23 cellular contexts compared by ENCODE assay signal in the genomic region with DNA sequence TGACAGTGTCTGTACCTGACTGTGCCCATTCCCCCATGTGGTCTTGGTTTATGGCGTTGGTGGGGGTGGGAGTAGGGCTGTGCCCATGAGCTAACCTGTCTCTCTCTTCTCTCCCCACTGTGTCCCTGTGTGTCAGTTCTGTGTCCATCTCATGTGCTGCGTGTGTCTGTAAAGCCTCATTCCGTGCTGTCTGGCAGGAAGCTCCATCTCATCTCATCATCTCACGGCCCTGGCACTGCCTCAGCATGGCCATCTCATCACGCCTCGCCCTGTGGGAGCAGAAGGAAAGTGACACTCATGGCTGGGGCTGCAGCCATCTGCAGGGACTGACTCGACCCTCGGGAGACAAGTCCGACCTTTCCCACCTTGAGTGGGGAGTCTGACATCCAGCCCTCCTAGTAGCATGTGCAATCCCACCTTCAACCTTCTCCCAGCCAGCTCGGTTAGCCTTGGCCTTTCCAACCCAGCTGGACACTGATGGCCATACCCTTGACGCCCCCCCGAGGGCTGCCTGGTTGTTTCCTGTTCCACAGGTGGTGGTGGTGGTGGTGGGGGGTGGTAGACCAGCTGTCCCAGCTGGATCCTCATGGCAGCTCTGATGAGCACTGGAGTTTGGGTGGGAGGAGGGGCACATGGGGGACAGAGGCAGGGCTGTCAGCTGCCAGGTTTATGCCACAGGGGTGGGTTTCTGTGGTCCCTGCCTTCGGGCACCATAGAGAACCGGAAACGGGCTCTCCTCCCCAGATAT. TPM values are rescaled to one million over a fixed set of nuclear protein-coding genes. Genes with fewer than 3 reads are reported as not detected.
DNase-seq lines count a peak whose midpoint lies in the region; ATAC-seq, FAIRE-seq and TF ChIP-seq lines count a peak whose summit lies in the region.
"Had no signal": no experiment of that assay in that cellular context is flagged by ENCODE, and none has a peak within 500 bp of the region (broad histone marks: within the 10 kb centered on the region; RNA-seq: fewer than 3 reads in every experiment).

No MANE protein-coding gene starts in this region.

- no peaks in the 10 kb centered on the region for H4K20me1 ChIP-seq in mammary epithelial cell (ENCODE audit: insufficient read depth, low read length)
- H4K20me1 ChIP-seq in endothelial cell of umbilical vein (replicated peaks; ENCODE audit: control insufficient read depth, extremely low read depth, insufficient read depth, low read length) = no peaks in the 10 kb centered on the region

- H3K4ac ChIP-seq in mesenchymal stem cell (ENCODE audit: low read depth in 1 of 2, low read length in 2 of 2) = no peak overlapping the region

- H3K27me3 ChIP-seq in mammary epithelial cell (ENCODE audit: insufficient read depth, low read length) (no peaks in the 10 kb centered on the region), endothelial cell of umbilical vein (ENCODE audit: control insufficient read depth in 2 of 2, insufficient read depth in 2 of 2, low read length in 2 of 2) (no peaks in the 10 kb centered on the region), mesenchymal stem cell (ENCODE audit: control insufficient read depth in 1 of 2, insufficient read depth in 1 of 2, low read length in 2 of 2) (no peaks in the 10 kb centered on the region)
- H3K27me3 ChIP-seq in CD8-positive, alpha-beta memory T cell (ENCODE audit: insufficient read depth, low read length, poor library complexity, severe bottlenecking) = no peaks in the 10 kb centered on the region

- H3K79me2 ChIP-seq in mammary epithelial cell (ENCODE audit: insufficient read depth, low read length) (no peaks in the 10 kb centered on the region), endothelial cell of umbilical vein (ENCODE audit: control insufficient read depth, insufficient read depth, low read length) (no peaks in the 10 kb centered on the region)

- TF ChIP-seq POLR2A in endothelial cell of umbilical vein (IDR thresholded peaks at IDR 0.05; ENCODE audit: low read depth, low read length) = no peak

- no peaks in the 10 kb centered on the region for H3K9me1 ChIP-seq in endothelial cell of umbilical vein (replicated peaks; ENCODE audit: control insufficient read depth, extremely low read depth, insufficient read depth, low read length)

- CTCF ChIA-PET in MCF 10A (lab: Yijun Ruan, JAX) (interaction anchor here (0.6 to 3.0 kb wide), 7 partner anchors 12 to 525 kb away, joined by 3 to 15 read pairs (median 3); no protein-coding TSS in a partner anchor), mammary epithelial cell (lab: Charles Lee; ENCODE audit: low non-redundant PET) (no interaction called here), endothelial cell of umbilical vein (lab: Charles Lee) (interaction anchor here (0.7 to 3.5 kb wide), 4 partner anchors 9 to 298 kb away, joined by 3 to 39 read pairs (median 6); no protein-coding TSS in a partner anchor)
- CTCF ChIA-PET in CD8-positive, alpha-beta memory T cell (lab: Charles Lee) = no interaction called here

- no peak overlapping the region for H2BK120ac ChIP-seq in mesenchymal stem cell (ENCODE audit: low read depth, low read length)

- 94% methylated on average over 9 of the region's 15 CpGs for WGBS in mammary epithelial cell (ENCODE audit: low coverage, missing lambda C conversion rate)
- 79% methylated on average over 12 of the region's 15 CpGs for WGBS in mesenchymal stem cell

- H2BK15ac ChIP-seq in mesenchymal stem cell (ENCODE audit: low read depth, poor library complexity, severe bottlenecking) = no peak overlapping the region

- intact Hi-C loops in MCF 10A (cut with micrococcal nuclease) = loop anchor here (2.0 kb wide), 1 partner anchor 14 kb away; no protein-coding TSS in a partner anchor
- intact Hi-C loops in mammary epithelial cell (cut with micrococcal nuclease) = no loop called here
- intact Hi-C loops in endothelial cell of umbilical vein (cut with micrococcal nuclease) = loop anchor here (5.0 kb wide), 1 partner anchor 59 kb away; no protein-coding TSS in a partner anchor

- dilution Hi-C loops in mammary epithelial cell (cut with HindIII; ENCODE audit: low sequenced_read_pairs) = no loop called here
- dilution Hi-C loops in endothelial cell of umbilical vein (cut with MboI; ENCODE audit: extremely low pct_ligation_motif_present, low sequenced_read_pairs) = no loop called here

- H3K23ac ChIP-seq in mesenchymal stem cell (ENCODE audit: low read length in 2 of 2) = no peak overlapping the region

- H3K14ac ChIP-seq in mesenchymal stem cell (ENCODE audit: low read length in 2 of 2) = no peak overlapping the region

- peak overlapping the region; percentile 15 to 23 for H3K18ac ChIP-seq in mesenchymal stem cell (ENCODE audit: low read depth in 1 of 2, low read length in 2 of 2)

- peaks cover 27% of the 10 kb centered on the region for H3K4me1 Mint-ChIP-seq in MCF 10A (ENCODE audit: insufficient read depth, unreplicated experiment)
- H3K4me1 Mint-ChIP-seq in CD8-positive, alpha-beta memory T cell = no peaks in the 10 kb centered on the region
- H3K4me1 Mint-ChIP-seq in activated T-cell treated with anti-CD3 and anti-CD28 coated beads, Interleukin-2, amount 50 U/mL, for 24 hours (ENCODE audit: low read depth) = no peaks in the 10 kb centered on the region
- H3K4me1 Mint-ChIP-seq: central memory CD8-positive, alpha-beta T cell; neural crest cell had no signal

- peak overlapping the region in 1 of 2 experiments; percentile 1 for H2BK12ac ChIP-seq in mesenchymal stem cell (ENCODE audit: low read length in 2 of 2)

- no peak overlapping the region for H3K27ac ChIP-seq in mammary epithelial cell (ENCODE audit: insufficient read depth, low read depth, low read length)
- peak overlapping the region; percentile 2 for H3K27ac ChIP-seq in endothelial cell of umbilical vein (ENCODE audit: insufficient read depth, low read depth, low read length)
- no peak overlapping the region for H3K27ac ChIP-seq in mesenchymal stem cell (ENCODE audit: low read length, poor library complexity, severe bottlenecking)
- no peak overlapping the region for H3K27ac ChIP-seq in CD8-positive, alpha-beta memory T cell (ENCODE audit: low read depth, low read length)
- H3K27ac ChIP-seq: C4-2B, gastroesophageal sphincter had no signal

- peak overlapping the region; percentile 19 for H2AK5ac ChIP-seq in mesenchymal stem cell (ENCODE audit: low read length, severe bottlenecking)

- no peaks in the 10 kb centered on the region for H3K27me3 Mint-ChIP-seq in MCF 10A (ENCODE audit: insufficient read depth, unreplicated experiment)
- peaks cover 8 to 18% of the 10 kb centered on the region in 2 donors for H3K27me3 Mint-ChIP-seq in CD8-positive, alpha-beta memory T cell
- H3K27me3 Mint-ChIP-seq in activated T-cell treated with anti-CD3 and anti-CD28 coated beads, Interleukin-2, amount 50 U/mL, for 24 hours = no peaks in the 10 kb centered on the region
- H3K27me3 Mint-ChIP-seq: activated CD4-positive, alpha-beta T cell treated with anti-CD3 and anti-CD28 coated beads, Interleukin-2, amount 10 ng/mL, durations not matched to agents 7 days and 5 days had no signal

- FAIRE-seq in endothelial cell of umbilical vein (lab: Jason Lieb, UNC) = no peak
- FAIRE-seq: GM12878, GM19239 had no signal

- no peak overlapping the region for H3K4me3 Mint-ChIP-seq in MCF 10A (ENCODE audit: unreplicated experiment)
- H3K4me3 Mint-ChIP-seq in CD8-positive, alpha-beta memory T cell = no peak overlapping the region
- no peak overlapping the region for H3K4me3 Mint-ChIP-seq in activated T-cell treated with anti-CD3 and anti-CD28 coated beads, Interleukin-2, amount 50 U/mL, for 24 hours
- H3K4me3 Mint-ChIP-seq: activated CD4-positive, alpha-beta T cell treated with anti-CD3 and anti-CD28 coated beads, Interleukin-2, amount 10 ng/mL, durations not matched to agents 7 days and 5 days; central memory CD8-positive, alpha-beta T cell; neural crest cell had no signal

- H3K4me1 ChIP-seq in mammary epithelial cell (ENCODE audit: insufficient read depth, low read length) (peaks cover 10% of the 10 kb centered on the region), endothelial cell of umbilical vein (ENCODE audit: control insufficient read depth, extremely low read depth, insufficient read depth, low read length) (peaks cover 19% of the 10 kb centered on the region), mesenchymal stem cell (ENCODE audit: control insufficient read depth, insufficient read depth, low read depth, low read length) (peaks cover 7% of the 10 kb centered on the region)
- no peaks in the 10 kb centered on the region for H3K4me1 ChIP-seq in CD8-positive, alpha-beta memory T cell (ENCODE audit: insufficient read depth, low read length)
- H3K4me1 ChIP-seq: gastroesophageal sphincter had no signal

- no peaks in the 10 kb centered on the region for H3K36me3 Mint-ChIP-seq in MCF 10A (ENCODE audit: insufficient read depth, unreplicated experiment)
- no peaks in the 10 kb centered on the region for H3K36me3 Mint-ChIP-seq in CD8-positive, alpha-beta memory T cell
- H3K36me3 Mint-ChIP-seq in activated T-cell treated with anti-CD3 and anti-CD28 coated beads, Interleukin-2, amount 50 U/mL, for 24 hours (ENCODE audit: low read depth) = no peaks in the 10 kb centered on the region

- H3K4me2 ChIP-seq in mammary epithelial cell (ENCODE audit: insufficient read depth, low read depth, low read length) = no peak overlapping the region
- no peak overlapping the region for H3K4me2 ChIP-seq in endothelial cell of umbilical vein (ENCODE audit: insufficient read depth, low read length)
- no peak overlapping the region for H3K4me2 ChIP-seq in mesenchymal stem cell (ENCODE audit: low read length, poor library complexity, severe bottlenecking)

- no peaks in the 10 kb centered on the region for H3K79me1 ChIP-seq in mesenchymal stem cell (replicated peaks; ENCODE audit: low read length, poor library complexity, severe bottlenecking)

- no peak overlapping the region for H2AFZ ChIP-seq in mammary epithelial cell (ENCODE audit: low read depth, low read length)
- no peak overlapping the region for H2AFZ ChIP-seq in endothelial cell of umbilical vein (ENCODE audit: low read depth, low read length)
- H2AFZ ChIP-seq in mesenchymal stem cell (ENCODE audit: low read depth, low read length) = no peak overlapping the region

- ATAC-seq in GM18868 (IDR thresholded peaks at IDR 0.05; ENCODE audit: unreplicated experiment) = no peak
- ATAC-seq: gastroesophageal sphincter, GM12878 had no signal

- POLR2A ChIA-PET in MCF 10A (lab: Yijun Ruan, JAX) (interaction anchor here (0.8 kb wide), 1 partner anchor 11 kb away, joined by 3 read pairs; no protein-coding TSS in a partner anchor), endothelial cell of umbilical vein (lab: Charles Lee) (no interaction called here)
- POLR2A ChIA-PET in CD8-positive, alpha-beta memory T cell (lab: Charles Lee) = no interaction called here

- no peak for TF ChIP-seq CTCF in MCF 10A (IDR thresholded peaks at IDR 0.05; ENCODE audit: unreplicated experiment)
- TF ChIP-seq CTCF in mammary epithelial cell (conservative IDR thresholded peaks at IDR 0.05 in 1 of 2, IDR thresholded peaks at IDR 0.05 in 1 of 2; ENCODE audit: extremely low read depth in 1 of 2, insufficient read depth in 1 of 2, low read depth in 1 of 2, low read length in 2 of 2) = no peak
- no peak for TF ChIP-seq CTCF in endothelial cell of umbilical vein (IDR thresholded peaks at IDR 0.05; ENCODE audit: extremely low read depth in 1 of 2, insufficient read depth in 1 of 2, low read depth in 1 of 2, low read length in 2 of 2)
- TF ChIP-seq CTCF in GM10266 (IDR thresholded peaks at IDR 0.05; ENCODE audit: control insufficient read depth, insufficient read depth, low read depth, missing control alignments) = no peak

- H3K9me3 ChIP-seq in mammary epithelial cell (replicated peaks; ENCODE audit: insufficient read depth, low read length) = peaks cover 4% of the 10 kb centered on the region
- H3K9me3 ChIP-seq in endothelial cell of umbilical vein (replicated peaks; ENCODE audit: control insufficient read depth, insufficient read depth, low read length) = no peaks in the 10 kb centered on the region
- H3K9me3 ChIP-seq in mesenchymal stem cell (ENCODE audit: control insufficient read depth, low read length) = peaks cover 4% of the 10 kb centered on the region
- no peaks in the 10 kb centered on the region for H3K9me3 ChIP-seq in CD8-positive, alpha-beta memory T cell (ENCODE audit: low read length)

- H3K36me3 ChIP-seq in mammary epithelial cell (ENCODE audit: insufficient read depth, low read length) (no peaks in the 10 kb centered on the region), endothelial cell of umbilical vein (ENCODE audit: control insufficient read depth in 2 of 2, extremely low read depth in 1 of 2, insufficient read depth in 2 of 2, low read length in 2 of 2) (no peaks in the 10 kb centered on the region), mesenchymal stem cell (ENCODE audit: control insufficient read depth in 1 of 2, insufficient read depth in 2 of 2, low read depth in 1 of 2, low read length in 2 of 2) (no peaks in the 10 kb centered on the region)
- no peaks in the 10 kb centered on the region for H3K36me3 ChIP-seq in CD8-positive, alpha-beta memory T cell (ENCODE audit: insufficient read depth, low read length)
- H3K36me3 ChIP-seq: gastroesophageal sphincter had no signal

- no TSS peak for BruUV-seq in MCF 10A (replicated peaks; lab: Mats Ljungman, UMichigan)
- no TSS peak for BruUV-seq in mammary epithelial cell (replicated peaks; lab: Mats Ljungman, UMichigan)
- BruUV-seq in endothelial cell of umbilical vein (replicated peaks; lab: Mats Ljungman, UMichigan) = no TSS peak

- H3K9ac ChIP-seq in mammary epithelial cell (ENCODE audit: insufficient read depth, low read length) (no peak overlapping the region), endothelial cell of umbilical vein (replicated peaks; ENCODE audit: extremely low read depth, insufficient read depth, low read length) (no peak overlapping the region), mesenchymal stem cell (ENCODE audit: low read length) (no peak overlapping the region)

- H3K4me3 ChIP-seq in mammary epithelial cell (replicated peaks in 1 of 3; ENCODE audit: insufficient read depth in 1 of 3, low read depth in 2 of 3, low read length in 3 of 3) (no peak overlapping the region), endothelial cell of umbilical vein (replicated peaks in 1 of 3; ENCODE audit: insufficient read depth in 1 of 3, low read depth in 1 of 3, low read length in 3 of 3) (no peak overlapping the region), mesenchymal stem cell (ENCODE audit: insufficient read depth in 1 of 2, low read depth in 1 of 2, low read length in 2 of 2) (no peak overlapping the region)
- H3K4me3 ChIP-seq in CD8-positive, alpha-beta memory T cell (ENCODE audit: low read length) = no peak overlapping the region
- H3K4me3 ChIP-seq: gastroesophageal sphincter, GM12878 had no signal

- H2BK5ac ChIP-seq in mesenchymal stem cell (ENCODE audit: low read depth, low read length, poor library complexity, severe bottlenecking) = no peak overlapping the region

- in situ Hi-C loops in mammary epithelial cell (cut with MboI; ENCODE audit: low sequenced_read_pairs in 2 of 2) = no loop called here

- DNase-seq in MCF 10A (ENCODE audit: unreplicated experiment) = no peak
- DNase-seq in mammary epithelial cell = no peak
- no peak for DNase-seq in endothelial cell of umbilical vein (ENCODE audit: low read depth, low spot score)
- DNase-seq in mesenchymal stem cell = no peak
- no peak for DNase-seq in CD8-positive, alpha-beta memory T cell
- DNase-seq in GM10266 (ENCODE audit: extremely low spot score) = no peak
- no peak for DNase-seq in activated T-cell treated with anti-CD3 and anti-CD28 coated beads, Interleukin-2, amount 50 U/mL, for 24 hours
- DNase-seq: activated CD4-positive, alpha-beta T cell treated with anti-CD3 and anti-CD28 coated beads, Interleukin-2, amount 10 ng/mL, durations not matched to agents 7 days and 5 days; activated CD8-positive, alpha-beta memory T cell treated with anti-CD3 and anti-CD28 coated beads, Interleukin-2, amount 50 U/mL, for 4 hours; activated effector memory CD4-positive, alpha-beta T cell treated with anti-CD3 and anti-CD28 coated beads, Interleukin-2, amount 50 U/mL, for 16 hours; NCI-H146; NCI-H748 treated with DMSO at 0.1 percent for 48 hours; SHP77; stimulated activated CD8-positive, alpha-beta memory T cell treated with anti-CD3 and anti-CD28 coated beads, Interleukin-4, amount 100 ng/mL, for 48 hours had no signal

- peak overlapping the region; percentile 23 for H3K27ac Mint-ChIP-seq in MCF 10A (ENCODE audit: low read depth, unreplicated experiment)
- H3K27ac Mint-ChIP-seq in CD8-positive, alpha-beta memory T cell = no peak overlapping the region
- H3K27ac Mint-ChIP-seq in activated T-cell treated with anti-CD3 and anti-CD28 coated beads, Interleukin-2, amount 50 U/mL, for 24 hours = no peak overlapping the region
- H3K27ac Mint-ChIP-seq: activated CD4-positive, alpha-beta T cell treated with anti-CD3 and anti-CD28 coated beads, Interleukin-2, amount 10 ng/mL, durations not matched to agents 7 days and 5 days had no signal

- H4K8ac ChIP-seq in mesenchymal stem cell (ENCODE audit: low read length) = no peak overlapping the region

- H3K9me3 Mint-ChIP-seq in MCF 10A (ENCODE audit: unreplicated experiment) = peaks cover 3% of the 10 kb centered on the region
- peaks cover 0 to 3% (median 2%) of the 10 kb centered on the region in 5 donors for H3K9me3 Mint-ChIP-seq in CD8-positive, alpha-beta memory T cell
- H3K9me3 Mint-ChIP-seq in activated T-cell treated with anti-CD3 and anti-CD28 coated beads, Interleukin-2, amount 50 U/mL, for 24 hours = peaks cover 3% of the 10 kb centered on the region
- H3K9me3 Mint-ChIP-seq: central memory CD8-positive, alpha-beta T cell had no signal

- H4K91ac ChIP-seq in mesenchymal stem cell (ENCODE audit: low read length) = peak overlapping the region; percentile 72

RNA-seq across cellular contexts. Expression of a gene that starts 19.0 kb away (rescaled TPM):
- 0.07 TPM in 1 of 2 replicates, not detected in the other for total RNA-seq in MCF 10A (2022)
- under 1 TPM in 1 of 2 donors, not detected in 1; 0.17 TPM for total RNA-seq in mammary epithelial cell
- polyA plus RNA-seq in mammary epithelial cell = not detected
- not detected for polyA minus RNA-seq in mammary epithelial cell
- total RNA-seq in endothelial cell of umbilical vein = not detected in 2 replicates
- polyA plus RNA-seq in endothelial cell of umbilical vein = 0.01 and 0.02 TPM in 2 replicates
- 0.01 TPM in 1 of 2 replicates, not detected in the other for polyA plus RNA-seq in endothelial cell of umbilical vein (2011; cell fraction: cytosol; rRNA removed)
- 0.04 and 0.05 TPM in 2 replicates for polyA plus RNA-seq in endothelial cell of umbilical vein (2011; cell fraction: nucleus; rRNA removed)
- polyA plus RNA-seq in endothelial cell of umbilical vein (2012) = not detected in 2 replicates
- 0.21 and 0.27 TPM in 2 replicates for polyA minus RNA-seq in endothelial cell of umbilical vein
- polyA minus RNA-seq in endothelial cell of umbilical vein (2011; cell fraction: cytosol; rRNA and poly(A)+ RNA removed) = not detected
- 0.05 TPM in 1 of 2 replicates, not detected in the other for polyA minus RNA-seq in endothelial cell of umbilical vein (2011; cell fraction: nucleus; rRNA and poly(A)+ RNA removed)
- polyA plus RNA-seq in mesenchymal stem cell (2013, experiment 1 of 2) = 0.01 TPM
- polyA plus RNA-seq in mesenchymal stem cell (2013, experiment 2 of 2) = 0.01 TPM
- total RNA-seq in CD8-positive, alpha-beta memory T cell = under 1 TPM; 0.59 to 0.84 TPM
- polyA plus RNA-seq in CD8-positive, alpha-beta memory T cell = 0.06 TPM
- total RNA-seq: A673, neural crest cell, OCI-LY7 had no signal

Comparison
In these comparisons a context has a peak if more than half of its experiments do, and no peak if none do; other contexts are left out.
1. CTCF ChIA-PET loops: an anchor here in MCF 10A (0.6 to 3.0 kb wide) and endothelial cell of umbilical vein (0.7 to 3.5 kb wide); none called in mammary epithelial cell and CD8-positive, alpha-beta memory T cell.